In genomic region chr9:77848897-77849296, GRCh38 we compare ENCODE assay signal across 9 cellular contexts.
DNase-seq lines count a peak whose midpoint lies in the region; TF ChIP-seq lines count a peak whose summit lies in the region.
"Had no signal": no experiment of that assay in that cellular context is flagged by ENCODE, and none has a peak within 500 bp of the region (broad histone marks: within the 10 kb centered on the region; RNA-seq: fewer than 3 reads in every experiment).

No MANE protein-coding gene starts in this region.

- no peaks in the 10 kb centered on the region for H3K27me3 ChIP-seq in colonic mucosa
- H3K27me3 ChIP-seq in mesenchymal stem cell (ENCODE audit: control insufficient read depth in 1 of 2, insufficient read depth in 1 of 2, low read length in 2 of 2): no peaks in the 10 kb centered on the region
- no peaks in the 10 kb centered on the region for H3K27me3 ChIP-seq in vagina
- H3K27me3 ChIP-seq: BE2C had no signal

- H3K27ac ChIP-seq in colonic mucosa (peak overlapping the region; percentile 5), mesenchymal stem cell (ENCODE audit: low read length, poor library complexity, severe bottlenecking) (no peak overlapping the region), vagina (peak overlapping the region; percentile 71)

- no peak overlapping the region for H3K4me3 Mint-ChIP-seq in T-helper 2 cell treated with Interferon-gamma antibody and Interleukin-4, amounts not matched to agents 5 μg/mL and 100 μg/mL, for 36 hours
- H3K4me3 Mint-ChIP-seq in activated naive CD4-positive, alpha-beta T cell treated with anti-CD3 and anti-CD28 coated beads for 36 hours: no peak overlapping the region

- in situ Hi-C loops in KBM-7 (cut with MboI; ENCODE audit: low pct_unique_long_range_greater_than_20kb, low sequenced_read_pairs): no loop called here

- H4K8ac ChIP-seq in mesenchymal stem cell (ENCODE audit: low read length): no peak overlapping the region

- 13% methylated on average over 6 of the region's 6 CpGs for WGBS in mesenchymal stem cell

- no peak overlapping the region for H3K18ac ChIP-seq in mesenchymal stem cell (ENCODE audit: low read depth in 1 of 2, low read length in 2 of 2)

- no peak overlapping the region for H2AFZ ChIP-seq in mesenchymal stem cell (ENCODE audit: low read depth, low read length)

- H3K4me1 Mint-ChIP-seq in T-helper 2 cell treated with Interferon-gamma antibody and Interleukin-4, amounts not matched to agents 5 μg/mL and 100 μg/mL, for 36 hours (ENCODE audit: low read depth): peaks cover 40% of the 10 kb centered on the region
- peaks cover 30% of the 10 kb centered on the region for H3K4me1 Mint-ChIP-seq in activated naive CD4-positive, alpha-beta T cell treated with anti-CD3 and anti-CD28 coated beads for 36 hours (ENCODE audit: low read depth)

- H4K91ac ChIP-seq in mesenchymal stem cell (ENCODE audit: low read length): no peak overlapping the region

- H3K9me3 Mint-ChIP-seq in T-helper 2 cell treated with Interferon-gamma antibody and Interleukin-4, amounts not matched to agents 5 μg/mL and 100 μg/mL, for 36 hours: no peaks in the 10 kb centered on the region
- no peaks in the 10 kb centered on the region for H3K9me3 Mint-ChIP-seq in activated naive CD4-positive, alpha-beta T cell treated with anti-CD3 and anti-CD28 coated beads for 36 hours

- H3K79me1 ChIP-seq in mesenchymal stem cell (replicated peaks; ENCODE audit: low read length, poor library complexity, severe bottlenecking): peaks cover 30% of the 10 kb centered on the region

- TF ChIP-seq CTCF in colonic mucosa (IDR thresholded peaks at IDR 0.05) (no peak), vagina (IDR thresholded peaks at IDR 0.05) (no peak)

- peak overlapping the region; percentile 10 for H3K27ac Mint-ChIP-seq in T-helper 2 cell treated with Interferon-gamma antibody and Interleukin-4, amounts not matched to agents 5 μg/mL and 100 μg/mL, for 36 hours
- H3K27ac Mint-ChIP-seq in activated naive CD4-positive, alpha-beta T cell treated with anti-CD3 and anti-CD28 coated beads for 36 hours: no peak overlapping the region

- no peaks in the 10 kb centered on the region for H3K36me3 ChIP-seq in colonic mucosa
- H3K36me3 ChIP-seq in mesenchymal stem cell (ENCODE audit: control insufficient read depth in 1 of 2, insufficient read depth in 2 of 2, low read depth in 1 of 2, low read length in 2 of 2): peaks cover 0 to 3% of the 10 kb centered on the region in 2 experiments
- no peaks in the 10 kb centered on the region for H3K36me3 ChIP-seq in vagina
- H3K36me3 ChIP-seq: BE2C had no signal

- H2BK12ac ChIP-seq in mesenchymal stem cell (ENCODE audit: low read length in 2 of 2): no peak overlapping the region

- no peak overlapping the region for H2BK15ac ChIP-seq in mesenchymal stem cell (ENCODE audit: low read depth, poor library complexity, severe bottlenecking)

- no peak overlapping the region for H2BK5ac ChIP-seq in mesenchymal stem cell (ENCODE audit: low read depth, low read length, poor library complexity, severe bottlenecking)

- peaks cover 2% of the 10 kb centered on the region for H3K36me3 Mint-ChIP-seq in T-helper 2 cell treated with Interferon-gamma antibody and Interleukin-4, amounts not matched to agents 5 μg/mL and 100 μg/mL, for 36 hours (ENCODE audit: low read depth)
- no peaks in the 10 kb centered on the region for H3K36me3 Mint-ChIP-seq in activated naive CD4-positive, alpha-beta T cell treated with anti-CD3 and anti-CD28 coated beads for 36 hours (ENCODE audit: low read depth)

- H3K27me3 Mint-ChIP-seq in T-helper 2 cell treated with Interferon-gamma antibody and Interleukin-4, amounts not matched to agents 5 μg/mL and 100 μg/mL, for 36 hours (ENCODE audit: low read depth): no peaks in the 10 kb centered on the region
- no peaks in the 10 kb centered on the region for H3K27me3 Mint-ChIP-seq in activated naive CD4-positive, alpha-beta T cell treated with anti-CD3 and anti-CD28 coated beads for 36 hours (ENCODE audit: low read depth)

- CTCF ChIA-PET in activated naive CD4-positive, alpha-beta T cell treated with anti-CD3 and anti-CD28 coated beads for 36 hours (lab: Charles Lee): no interaction called here

- TF ChIP-seq POLR2A in vagina (IDR thresholded peaks at IDR 0.05): no peak

- no peak for DNase-seq in T-helper 2 cell treated with Interferon-gamma antibody and Interleukin-4, amounts not matched to agents 5 μg/mL and 100 μg/mL, for 36 hours (ENCODE audit: low spot score)
- DNase-seq in T-helper 2 cell (no peak), colonic mucosa (no peak), mesenchymal stem cell (peak; percentile 93), vagina (ENCODE audit: extremely low spot score in 2 of 2) (peak in 1 of 2 donors; percentile 98), KBM-7 (no peak), NCI-H1105 (lab: John Stamatoyannopoulos, UW) (no peak)
- no peak for DNase-seq in activated naive CD4-positive, alpha-beta T cell treated with anti-CD3 and anti-CD28 coated beads for 36 hours
- DNase-seq: BE2C had no signal

- no peak overlapping the region for H3K4me2 ChIP-seq in mesenchymal stem cell (ENCODE audit: low read length, poor library complexity, severe bottlenecking)

- H3K9me3 ChIP-seq in colonic mucosa (no peaks in the 10 kb centered on the region), mesenchymal stem cell (ENCODE audit: control insufficient read depth, low read length) (no peaks in the 10 kb centered on the region), vagina (no peaks in the 10 kb centered on the region)
- H3K9me3 ChIP-seq: BE2C had no signal

- H3K4me3 ChIP-seq in colonic mucosa (no peak overlapping the region), mesenchymal stem cell (ENCODE audit: insufficient read depth in 1 of 2, low read depth in 1 of 2, low read length in 2 of 2) (peak overlapping the region in 1 of 2 experiments; percentile 7), vagina (no peak overlapping the region)

- H3K23ac ChIP-seq in mesenchymal stem cell (ENCODE audit: low read length in 2 of 2): no peak overlapping the region

- intact Hi-C loops in colonic mucosa (cut with DNase I): loop anchor here (10.0 kb wide), 1 partner anchor 186 kb away; the partner anchor contains the start of gene GNAQ
- intact Hi-C loops in vagina (cut with DNase I): no loop called here
- intact Hi-C loops in activated naive CD4-positive, alpha-beta T cell treated with anti-CD3 and anti-CD28 coated beads for 36 hours (cut with micrococcal nuclease): loop anchor here (10.0 kb wide), 1 partner anchor 366 kb away; no protein-coding TSS in a partner anchor

- H3K14ac ChIP-seq in mesenchymal stem cell (ENCODE audit: low read length in 2 of 2): no peak overlapping the region

- H3K4me1 ChIP-seq in colonic mucosa: no peaks in the 10 kb centered on the region
- H3K4me1 ChIP-seq in mesenchymal stem cell (ENCODE audit: control insufficient read depth, insufficient read depth, low read depth, low read length): peaks cover 10% of the 10 kb centered on the region
- peaks cover 29% of the 10 kb centered on the region for H3K4me1 ChIP-seq in vagina

- H3K9ac ChIP-seq in colonic mucosa (ENCODE audit: low read depth in 2 of 2, low read length in 2 of 2): no peak overlapping the region
- H3K9ac ChIP-seq in mesenchymal stem cell (ENCODE audit: low read length): peak overlapping the region; percentile 18

- H3K4ac ChIP-seq in mesenchymal stem cell (ENCODE audit: low read depth in 1 of 2, low read length in 2 of 2): no peak overlapping the region

- H2BK120ac ChIP-seq in mesenchymal stem cell (ENCODE audit: low read depth, low read length): no peak overlapping the region

- no peak overlapping the region for H2AK5ac ChIP-seq in mesenchymal stem cell (ENCODE audit: low read length, severe bottlenecking)
